9 cellular contexts compared by ENCODE assay signal in the genomic region with DNA sequence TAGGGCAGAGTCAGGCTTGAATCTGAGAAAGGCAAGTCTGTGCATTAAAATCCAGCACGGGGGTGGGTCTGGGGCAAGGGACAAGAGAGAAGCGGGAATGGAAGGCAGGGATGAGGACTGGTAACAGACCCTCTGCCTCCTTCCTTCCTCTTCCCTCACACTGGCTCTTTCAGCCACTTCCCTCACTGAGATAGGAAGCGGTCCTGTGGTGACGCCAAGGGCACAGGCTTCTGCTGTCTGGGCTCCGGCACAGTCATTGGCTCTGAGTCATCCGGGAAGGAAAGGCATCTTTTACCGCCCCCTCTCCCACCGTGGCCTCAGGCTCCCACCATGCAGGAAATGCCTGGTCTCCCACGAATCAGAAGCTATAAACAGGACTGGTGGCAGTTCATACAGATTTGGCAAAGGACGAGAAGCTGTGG.
DNase-seq lines count a peak whose midpoint lies in the region; ATAC-seq and TF ChIP-seq lines count a peak whose summit lies in the region.
"Had no signal": no experiment of that assay in that cellular context is flagged by ENCODE, and none has a peak within 500 bp of the region (broad histone marks: within the 10 kb centered on the region; RNA-seq: fewer than 3 reads in every experiment).

No MANE protein-coding gene starts in this region.

- peaks cover 39% of the 10 kb centered on the region for H3K36me3 Mint-ChIP-seq in activated B cell treated with CpG ODN at 0.5 μM for 24 hours (ENCODE audit: low read depth)
- H3K36me3 Mint-ChIP-seq in nephron progenitor cell (ENCODE audit: low read depth): peaks cover 26% of the 10 kb centered on the region

- no peaks in the 10 kb centered on the region for H3K27me3 ChIP-seq in suprapubic skin

- 69% methylated on average over 10 of the region's 10 CpGs for WGBS in suprapubic skin

- H3K4me3 Mint-ChIP-seq in activated B cell treated with CpG ODN at 0.5 μM for 24 hours (no peak overlapping the region), nephron progenitor cell (no peak overlapping the region)
- H3K4me3 Mint-ChIP-seq: T-helper 1 cell treated with Interleukin-12 subunit alpha and Interleukin-12 subunit beta and Interleukin-4 antibody, amounts not matched to agents 30 μg/mL and 1 μg/mL, for 36 hours had no signal

- no peak for TF ChIP-seq EP300 in suprapubic skin (IDR thresholded peaks at IDR 0.05)

- TF ChIP-seq POLR2A in suprapubic skin (IDR thresholded peaks at IDR 0.05): no peak

- CTCF ChIA-PET in activated B cell treated with CpG ODN at 0.5 μM for 24 hours (lab: Charles Lee): no interaction called here

- no peak for TF ChIP-seq CTCF in activated B cell treated with CpG ODN at 0.5 μM for 24 hours (IDR thresholded peaks at IDR 0.05)
- no peak for TF ChIP-seq CTCF in epithelial cell of esophagus (IDR thresholded peaks at IDR 0.05; ENCODE audit: insufficient read depth, low read depth, low read length, missing control alignments)
- TF ChIP-seq CTCF in nephron progenitor cell (IDR thresholded peaks at IDR 0.05): no peak
- TF ChIP-seq CTCF in suprapubic skin (IDR thresholded peaks at IDR 0.05): no peak

- H3K9me3 ChIP-seq in suprapubic skin: no peaks in the 10 kb centered on the region

- H3K27me3 Mint-ChIP-seq in activated B cell treated with CpG ODN at 0.5 μM for 24 hours (no peaks in the 10 kb centered on the region), nephron progenitor cell (ENCODE audit: low read depth, poor library complexity) (peaks cover 3% of the 10 kb centered on the region)

- H3K4me1 ChIP-seq in suprapubic skin: peaks cover 43% of the 10 kb centered on the region

- peak; percentile 79 for DNase-seq in HK-2 (ENCODE audit: unreplicated experiment)
- no peak for DNase-seq in activated B cell treated with CpG ODN at 0.5 μM for 24 hours
- peak; percentile 93 for DNase-seq in epithelial cell of esophagus (ENCODE audit: low read depth)
- no peak for DNase-seq in nephron progenitor cell
- DNase-seq in AML-193 (lab: John Stamatoyannopoulos, UW): no peak
- no peak for DNase-seq in suprapubic skin (ENCODE audit: low spot score in 2 of 2)
- DNase-seq in NCI-H2107 treated with DMSO at 0.1 percent for 48 hours (lab: John Stamatoyannopoulos, UW; ENCODE audit: unreplicated experiment): no peak

- no peak overlapping the region for H3K27ac ChIP-seq in suprapubic skin

- no peaks in the 10 kb centered on the region for H3K36me3 ChIP-seq in suprapubic skin

- H3K27ac Mint-ChIP-seq in activated B cell treated with CpG ODN at 0.5 μM for 24 hours: peak overlapping the region; percentile 18
- H3K27ac Mint-ChIP-seq in nephron progenitor cell: peak overlapping the region; percentile 26
- H3K27ac Mint-ChIP-seq: T-helper 1 cell treated with Interleukin-12 subunit alpha and Interleukin-12 subunit beta and Interleukin-4 antibody, amounts not matched to agents 30 μg/mL and 1 μg/mL, for 36 hours had no signal

- H3K9me3 Mint-ChIP-seq in activated B cell treated with CpG ODN at 0.5 μM for 24 hours (no peaks in the 10 kb centered on the region), nephron progenitor cell (peaks cover 11% of the 10 kb centered on the region)
- H3K9me3 Mint-ChIP-seq: T-helper 1 cell treated with Interleukin-12 subunit alpha and Interleukin-12 subunit beta and Interleukin-4 antibody, amounts not matched to agents 30 μg/mL and 1 μg/mL, for 36 hours had no signal

- H3K4me3 ChIP-seq in epithelial cell of esophagus (ENCODE audit: low read length) (no peak overlapping the region), suprapubic skin (no peak overlapping the region)

- POLR2A ChIA-PET in activated B cell treated with CpG ODN at 0.5 μM for 24 hours (lab: Charles Lee): interaction anchor here (0.6 to 0.9 kb wide), 2 partner anchors 14 to 978 kb away, joined by 3 to 10 read pairs; no protein-coding TSS in a partner anchor

- intact Hi-C loops in activated B cell treated with CpG ODN at 0.5 μM for 24 hours (cut with micrococcal nuclease): no loop called here

- ATAC-seq in activated B cell treated with CpG ODN at 0.5 μM for 24 hours (ENCODE audit: low read depth) (no peak), HG03175 (IDR thresholded peaks at IDR 0.05; ENCODE audit: unreplicated experiment) (no peak)

- H3K4me1 Mint-ChIP-seq in activated B cell treated with CpG ODN at 0.5 μM for 24 hours (peaks cover 63% of the 10 kb centered on the region), nephron progenitor cell (peaks cover 65% of the 10 kb centered on the region)

Comparison
In these comparisons a context has a peak if more than half of its experiments do, and no peak if none do; other contexts are left out.
1. DNase-seq: peak in HK-2 (single experiment) and epithelial cell of esophagus (single experiment); none in activated B cell treated with CpG ODN at 0.5 μM for 24 hours (single experiment), nephron progenitor cell (single experiment), AML-193 (0 of 2), suprapubic skin (0 of 2) and NCI-H2107 treated with DMSO at 0.1 percent for 48 hours (single experiment).